18 cellular contexts compared by ENCODE assay signal in genomic region chr3:31880482-31881078, GRCh38.
DNase-seq lines count a peak whose midpoint lies in the region; ATAC-seq and TF ChIP-seq lines count a peak whose summit lies in the region.
"Had no signal": no experiment of that assay in that cellular context is flagged by ENCODE, and none has a peak within 500 bp of the region (broad histone marks: within the 10 kb centered on the region; RNA-seq: fewer than 3 reads in every experiment).

No MANE protein-coding gene starts in this region.

- H3K27me3 Mint-ChIP-seq in MCF 10A (ENCODE audit: insufficient read depth, unreplicated experiment) (no peaks in the 10 kb centered on the region), activated B cell treated with CpG ODN at 0.5 μM for 24 hours (no peaks in the 10 kb centered on the region)
- H3K27me3 Mint-ChIP-seq in stimulated activated naive B cell treated with anti-CD40 and anti-IgM and Interleukin-4, amounts not matched to agents 10 μg/mL and 1 μg/mL and 100 μg/mL, for 72 hours: no peaks in the 10 kb centered on the region

- H3K27ac ChIP-seq in breast epithelium: no peak overlapping the region
- H3K27ac ChIP-seq in epithelial cell of prostate: peak overlapping the region; percentile 58
- no peak overlapping the region for H3K27ac ChIP-seq in dorsolateral prefrontal cortex
- H3K27ac ChIP-seq: 22Rv1 had no signal

- H3K27me3 ChIP-seq in breast epithelium: no peaks in the 10 kb centered on the region
- no peaks in the 10 kb centered on the region for H3K27me3 ChIP-seq in dorsolateral prefrontal cortex

- no peak for ATAC-seq in activated B cell treated with CpG ODN at 0.5 μM for 24 hours (ENCODE audit: low read depth)
- ATAC-seq in stimulated activated naive B cell treated with anti-CD40 and anti-IgM and Interleukin-4, amounts not matched to agents 10 μg/mL and 1 μg/mL and 100 μg/mL, for 72 hours (replicated peaks): peak; percentile 33 to 41
- ATAC-seq: CD8-positive, alpha-beta T cell; GM12878; HCT116 had no signal

- H3K9me3 Mint-ChIP-seq in MCF 10A (ENCODE audit: unreplicated experiment) (peaks cover 7% of the 10 kb centered on the region), activated B cell treated with CpG ODN at 0.5 μM for 24 hours (peaks cover 2% of the 10 kb centered on the region)
- H3K9me3 Mint-ChIP-seq in stimulated activated naive B cell treated with anti-CD40 and anti-IgM and Interleukin-4, amounts not matched to agents 10 μg/mL and 1 μg/mL and 100 μg/mL, for 72 hours: peaks cover 2 to 4% of the 10 kb centered on the region in 2 donors
- H3K9me3 Mint-ChIP-seq: CD8-positive, alpha-beta T cell had no signal

- no peaks in the 10 kb centered on the region for H3K4me1 ChIP-seq in breast epithelium

- no peaks in the 10 kb centered on the region for H3K9me3 ChIP-seq in breast epithelium
- H3K9me3 ChIP-seq: SK-N-SH had no signal

- H3K4me3 Mint-ChIP-seq in MCF 10A (ENCODE audit: unreplicated experiment) (peak overlapping the region; percentile 30), activated B cell treated with CpG ODN at 0.5 μM for 24 hours (no peak overlapping the region)
- no peak overlapping the region for H3K4me3 Mint-ChIP-seq in stimulated activated naive B cell treated with anti-CD40 and anti-IgM and Interleukin-4, amounts not matched to agents 10 μg/mL and 1 μg/mL and 100 μg/mL, for 72 hours
- H3K4me3 Mint-ChIP-seq: CD8-positive, alpha-beta T cell had no signal

- DNase-seq in MCF 10A (ENCODE audit: unreplicated experiment) (peak; percentile 79), breast epithelium (ENCODE audit: low spot score in 2 of 2) (no peak), activated B cell treated with CpG ODN at 0.5 μM for 24 hours (no peak), epithelial cell of prostate (ENCODE audit: low read depth, low spot score) (peak; percentile 66), SK-N-DZ (ENCODE audit: low spot score) (no peak), NCI-H2171 treated with DMSO at 0.1 percent for 48 hours (lab: John Stamatoyannopoulos, UW) (no peak), dorsolateral prefrontal cortex (no peak)
- no peak for DNase-seq in stimulated activated naive B cell treated with anti-CD40 and anti-IgM and Interleukin-4, amounts not matched to agents 10 μg/mL and 1 μg/mL and 100 μg/mL, for 72 hours
- DNase-seq: CD8-positive, alpha-beta T cell; KG1; NCI-H1105; NCI-H2029 treated with DMSO at 0.1 percent for 48 hours; NCI-H82; SHP77 treated with DMSO at 0.1 percent for 48 hours; SK-N-SH had no signal

- TF ChIP-seq POLR2A in breast epithelium (IDR thresholded peaks at IDR 0.05): no peak

- POLR2A ChIA-PET in MCF 10A (lab: Yijun Ruan, JAX) (interaction anchor here (0.8 to 9.5 kb wide), 11 partner anchors 12 to 335 kb away, joined by 3 to 156 read pairs (median 4); partner anchors contain the start of genes OSBPL10 and ZNF860), activated B cell treated with CpG ODN at 0.5 μM for 24 hours (lab: Charles Lee) (interaction anchor here (0.7 to 1.1 kb wide), 3 partner anchors 25 to 604 kb away, joined by 3 to 6 read pairs (median 3); no protein-coding TSS in a partner anchor)

- H3K27ac Mint-ChIP-seq in MCF 10A (ENCODE audit: low read depth, unreplicated experiment): peak overlapping the region; percentile 44
- peak overlapping the region; percentile 69 for H3K27ac Mint-ChIP-seq in activated B cell treated with CpG ODN at 0.5 μM for 24 hours
- H3K27ac Mint-ChIP-seq in stimulated activated naive B cell treated with anti-CD40 and anti-IgM and Interleukin-4, amounts not matched to agents 10 μg/mL and 1 μg/mL and 100 μg/mL, for 72 hours: no peak overlapping the region
- H3K27ac Mint-ChIP-seq: CD8-positive, alpha-beta T cell had no signal

- intact Hi-C loops in MCF 10A (cut with micrococcal nuclease): loop anchor here (1.0 to 5.0 kb wide), 2 partner anchors 100 to 227 kb away; partner anchors contain the start of gene GPD1L
- intact Hi-C loops in breast epithelium (cut with DNase I; ENCODE audit: low total_unique reads): no loop called here
- intact Hi-C loops in activated B cell treated with CpG ODN at 0.5 μM for 24 hours (cut with micrococcal nuclease): loop anchor here (1.0 kb wide), 1 partner anchor 100 kb away; no protein-coding TSS in a partner anchor
- intact Hi-C loops in dorsolateral prefrontal cortex (cut with DNase I): no loop called here

- TF ChIP-seq CTCF in MCF 10A (IDR thresholded peaks at IDR 0.05; ENCODE audit: unreplicated experiment) (no peak), breast epithelium (IDR thresholded peaks at IDR 0.05) (no peak), activated B cell treated with CpG ODN at 0.5 μM for 24 hours (IDR thresholded peaks at IDR 0.05) (no peak), dorsolateral prefrontal cortex (IDR thresholded peaks at IDR 0.05 in 54 of 56, conservative IDR thresholded peaks at IDR 0.05 in 2 of 56; ENCODE audit: low read depth in 1 of 56, partially characterized antibody in 56 of 56) (no peak)

- CTCF ChIA-PET in MCF 10A (lab: Yijun Ruan, JAX) (interaction anchor here (0.6 to 2.3 kb wide), 15 partner anchors 10 to 980 kb away, joined by 3 to 10 read pairs (median 3); no protein-coding TSS in a partner anchor), activated B cell treated with CpG ODN at 0.5 μM for 24 hours (lab: Charles Lee) (no interaction called here)

- H3K36me3 ChIP-seq in breast epithelium: no peaks in the 10 kb centered on the region

- no peak overlapping the region for H3K4me3 ChIP-seq in breast epithelium
- no peak overlapping the region for H3K4me3 ChIP-seq in dorsolateral prefrontal cortex
- H3K4me3 ChIP-seq: GM12878 had no signal

- peaks cover 56% of the 10 kb centered on the region for H3K4me1 Mint-ChIP-seq in MCF 10A (ENCODE audit: insufficient read depth, unreplicated experiment)
- H3K4me1 Mint-ChIP-seq in activated B cell treated with CpG ODN at 0.5 μM for 24 hours: peaks cover 76% of the 10 kb centered on the region
- H3K4me1 Mint-ChIP-seq in stimulated activated naive B cell treated with anti-CD40 and anti-IgM and Interleukin-4, amounts not matched to agents 10 μg/mL and 1 μg/mL and 100 μg/mL, for 72 hours: peaks cover 51 to 69% of the 10 kb centered on the region in 2 donors

- no TSS peak for BruUV-seq in MCF 10A (replicated peaks; lab: Mats Ljungman, UMichigan)

- peaks cover 22% of the 10 kb centered on the region for H3K36me3 Mint-ChIP-seq in MCF 10A (ENCODE audit: insufficient read depth, unreplicated experiment)
- H3K36me3 Mint-ChIP-seq in activated B cell treated with CpG ODN at 0.5 μM for 24 hours (ENCODE audit: low read depth): peaks cover 58% of the 10 kb centered on the region
- H3K36me3 Mint-ChIP-seq in stimulated activated naive B cell treated with anti-CD40 and anti-IgM and Interleukin-4, amounts not matched to agents 10 μg/mL and 1 μg/mL and 100 μg/mL, for 72 hours: peaks cover 16 to 46% of the 10 kb centered on the region in 2 donors
- H3K36me3 Mint-ChIP-seq: CD8-positive, alpha-beta T cell had no signal

Comparison
In these comparisons a context has a peak if more than half of its experiments do, and no peak if none do; other contexts are left out.
1. DNase-seq: peak in MCF 10A (single experiment) and epithelial cell of prostate (single experiment); none in breast epithelium (0 of 2), activated B cell treated with CpG ODN at 0.5 μM for 24 hours (single experiment), stimulated activated naive B cell treated with anti-CD40 and anti-IgM and Interleukin-4, amounts not matched to agents 10 μg/mL and 1 μg/mL and 100 μg/mL, for 72 hours (single experiment), SK-N-DZ (single experiment), NCI-H2171 treated with DMSO at 0.1 percent for 48 hours (single experiment) and dorsolateral prefrontal cortex (0 of 10).
2. intact Hi-C loops: an anchor here in MCF 10A (1.0 to 5.0 kb wide) and activated B cell treated with CpG ODN at 0.5 μM for 24 hours (1.0 kb wide); none called in breast epithelium and dorsolateral prefrontal cortex.